Comparison of ENCODE assay signal across 20 cellular contexts in genomic region chrX:109643687-109644086, GRCh38. TPM values are rescaled to one million over a fixed set of nuclear protein-coding genes. Genes with fewer than 3 reads are reported as not detected.
DNase-seq lines count a peak whose midpoint lies in the region; ATAC-seq, FAIRE-seq and TF ChIP-seq lines count a peak whose summit lies in the region.
"Had no signal": no experiment of that assay in that cellular context is flagged by ENCODE, and none has a peak within 500 bp of the region (broad histone marks: within the 10 kb centered on the region; RNA-seq: fewer than 3 reads in every experiment).

No MANE protein-coding gene starts in this region.

- no peak overlapping the region for H3K9ac ChIP-seq in GM12878 (ENCODE audit: control insufficient read depth, insufficient read depth, low read length)

- FAIRE-seq in GM12878 (lab: Jason Lieb, UNC): no peak
- FAIRE-seq: A204.1, G401.6, GM18507, H54 had no signal

- TSS peak; percentile 29 for BruUV-seq in GM12878 (replicated peaks; lab: Mats Ljungman, UMichigan)

- WGBS in GM12878 (ENCODE audit: insufficient coverage, insufficient replicate concordance, low lambda C conversion rate, missing lambda C conversion rate): 0% methylated on average over 2 of the region's 2 CpGs

- H3K4me3 Mint-ChIP-seq in GM23338: no peak overlapping the region
- H3K4me3 Mint-ChIP-seq: CD4-positive, alpha-beta memory T cell had no signal

- no peak overlapping the region for H3K27ac Mint-ChIP-seq in GM23338
- H3K27ac Mint-ChIP-seq: CD4-positive, alpha-beta memory T cell; IgD-negative memory B cell had no signal

- DNase-seq in GM12864 (ENCODE audit: low read depth) (no peak), GM12878 (ENCODE audit: low read depth, low spot score) (no peak), dedifferentiated amniotic fluid mesenchymal stem cell (ENCODE audit: extremely low spot score) (no peak), HEK293T (ENCODE audit: extremely low spot score) (no peak), GM23338 (ENCODE audit: low spot score) (no peak)
- DNase-seq: BE2C; CD4-positive, alpha-beta memory T cell; DMS153; DMS79 treated with DMSO at 0.1 percent for 48 hours; EL; KG1 had no signal

- H3K4me3 ChIP-seq in GM12864 (ENCODE audit: low read depth, low read length): peak overlapping the region; percentile 29; the same call in 1 of the 2 replicates
- no peak overlapping the region for H3K4me3 ChIP-seq in GM12878
- no peak overlapping the region for H3K4me3 ChIP-seq in GM23338

- SMC1A ChIA-PET in GM12878 (lab: Charles Lee; ENCODE audit: uncharacterized antibody, unreplicated experiment): interaction anchor here (1.0 to 1.4 kb wide), 3 partner anchors 10 to 215 kb away, joined by 3 to 4 read pairs (median 3); no protein-coding TSS in a partner anchor

- 0 out of 2 replicates have a peak overlapping the region, but pooled peaks have one; percentile 30 for H3K4me2 ChIP-seq in GM12878 (ENCODE audit: control insufficient read depth, insufficient read depth)
- H3K4me2 ChIP-seq in GM23338: no peak overlapping the region

- TF ChIP-seq POLR2A in GM12878 (IDR thresholded peaks at IDR 0.05; ENCODE audit: low read depth, low read length): no peak

- H3K9me3 Mint-ChIP-seq in GM23338: peaks cover 5% of the 10 kb centered on the region
- H3K9me3 Mint-ChIP-seq: CD4-positive, alpha-beta memory T cell; IgD-negative memory B cell had no signal

- no peaks in the 10 kb centered on the region for H3K4me1 Mint-ChIP-seq in GM23338

- TF ChIP-seq CTCF in GM12864 (IDR thresholded peaks at IDR 0.05; ENCODE audit: low read depth, low read length, missing control alignments) (no peak), GM12878 (IDR thresholded peaks at IDR 0.05 in 2 of 3, conservative IDR thresholded peaks at IDR 0.05 in 1 of 3; ENCODE audit: control insufficient read depth in 2 of 3, extremely low read depth in 1 of 3, insufficient read depth in 1 of 3, low read depth in 3 of 3, low read length in 3 of 3) (no peak), GM23338 (conservative IDR thresholded peaks at IDR 0.05; ENCODE audit: low read depth in 2 of 2) (no peak)

- peak; percentile 64 for ATAC-seq in GM19351 (IDR thresholded peaks at IDR 0.05; ENCODE audit: unreplicated experiment)
- no peak for ATAC-seq in GM12878
- no peak for ATAC-seq in GM19023 (IDR thresholded peaks at IDR 0.05; ENCODE audit: unreplicated experiment)
- no peak for ATAC-seq in GM23338
- ATAC-seq: HCT116 had no signal

- RAD21 ChIA-PET in GM12878 (lab: Charles Lee; ENCODE audit: unreplicated experiment): no interaction called here

- H3F3A ChIP-seq in GM23338 (replicated peaks; ENCODE audit: low read depth): no peaks in the 10 kb centered on the region

- no peaks in the 10 kb centered on the region for H3K4me1 ChIP-seq in GM12878 (ENCODE audit: control insufficient read depth, insufficient read depth, low read length)
- no peaks in the 10 kb centered on the region for H3K4me1 ChIP-seq in GM23338 (ENCODE audit: insufficient read depth)
- H3K4me1 ChIP-seq: BE2C had no signal

- in situ Hi-C loops in GM12878 (cut with MboI): no loop called here

- CTCF ChIA-PET in GM12878 (lab: Yijun Ruan, JAX): interaction anchor here (0.9 to 1.8 kb wide), 4 partner anchors 9 to 213 kb away, joined by 3 to 13 read pairs (median 4); no protein-coding TSS in a partner anchor
- CTCF ChIA-PET in HEK293T (lab: Yijun Ruan, JAX): interaction anchor here (0.8 to 1.5 kb wide), 2 partner anchors 8 to 10 kb away, joined by 3 to 5 read pairs; no protein-coding TSS in a partner anchor

- H3K9me3 ChIP-seq in GM12878 (replicated peaks; ENCODE audit: control insufficient read depth, insufficient read depth, low read length): no peaks in the 10 kb centered on the region
- H3K9me3 ChIP-seq: BE2C had no signal

- no peaks in the 10 kb centered on the region for H3K9me2 ChIP-seq in GM23338 (ENCODE audit: insufficient read depth)

- H3K27me3 Mint-ChIP-seq in GM23338 (ENCODE audit: insufficient read depth, low read depth, poor library complexity): no peaks in the 10 kb centered on the region
- H3K27me3 Mint-ChIP-seq: CD4-positive, alpha-beta memory T cell; IgD-negative memory B cell had no signal

- H2AFZ ChIP-seq in GM12878 (ENCODE audit: control insufficient read depth, low read depth, low read length) (no peak overlapping the region), GM23338 (no peak overlapping the region)

- no peak for TF ChIP-seq RAD21 in GM12878 (IDR thresholded peaks at IDR 0.05; ENCODE audit: insufficient read depth, low read depth, low read length)

- POLR2A ChIA-PET in GM12878 (lab: Charles Lee) (no interaction called here), HEK293T (lab: Yijun Ruan, JAX) (no interaction called here)

- peaks cover 18% of the 10 kb centered on the region for H3K36me3 Mint-ChIP-seq in GM23338 (ENCODE audit: low read depth)

- H3K36me3 ChIP-seq in GM12878 (ENCODE audit: control insufficient read depth in 2 of 2, insufficient read depth in 2 of 2, low read length in 1 of 2): no peaks in the 10 kb centered on the region; a peak in 1 of 4 replicates
- H3K36me3 ChIP-seq in GM23338 (ENCODE audit: insufficient read depth): no peaks in the 10 kb centered on the region
- H3K36me3 ChIP-seq: BE2C had no signal

- H3K79me2 ChIP-seq in GM12878 (ENCODE audit: control insufficient read depth, insufficient read depth, low read length) (no peaks in the 10 kb centered on the region), GM23338 (replicated peaks; ENCODE audit: insufficient read depth) (no peaks in the 10 kb centered on the region)

- H3K27ac ChIP-seq in GM12878 (ENCODE audit: control insufficient read depth, insufficient read depth) (peak overlapping the region; percentile 6; the same call in 1 of the 2 replicates), GM23338 (ENCODE audit: low read depth) (no peak overlapping the region)
- H3K27ac ChIP-seq: C4-2B had no signal

- no peaks in the 10 kb centered on the region for H3K27me3 ChIP-seq in GM12878 (replicated peaks in 1 of 2; ENCODE audit: control insufficient read depth in 2 of 2, insufficient read depth in 2 of 2, low read length in 1 of 2)
- no peaks in the 10 kb centered on the region for H3K27me3 ChIP-seq in GM23338 (ENCODE audit: insufficient read depth)
- H3K27me3 ChIP-seq: BE2C had no signal

- intact Hi-C loops in GM12878 (cut with micrococcal nuclease; ENCODE audit: unreplicated experiment): no loop called here

- TF ChIP-seq EP300 in GM12878 (IDR thresholded peaks at IDR 0.05; ENCODE audit: borderline replicate concordance in 1 of 2, control insufficient read depth in 1 of 2, low read depth in 2 of 2, low read length in 2 of 2): no peak

- H4K20me1 ChIP-seq in GM12878 (ENCODE audit: control insufficient read depth, insufficient read depth) (no peaks in the 10 kb centered on the region), GM23338 (replicated peaks; ENCODE audit: insufficient read depth) (no peaks in the 10 kb centered on the region)

TF ChIP-seq in GM12878, 131 proteins besides CTCF, POLR2A, EP300 and RAD21 (continues in another document):
- TF ChIP-seq ATF7 (IDR thresholded peaks at IDR 0.05; ENCODE audit: low read depth): no peak
- no peak for TF ChIP-seq SUZ12 (IDR thresholded peaks at IDR 0.05; ENCODE audit: unreplicated experiment)
- no peak for TF ChIP-seq HDAC2 (IDR thresholded peaks at IDR 0.05)
- no peak for TF ChIP-seq RB1 (IDR thresholded peaks at IDR 0.05; ENCODE audit: borderline replicate concordance)
- no peak for TF ChIP-seq CREM (IDR thresholded peaks at IDR 0.05; ENCODE audit: low read depth)
- no peak for TF ChIP-seq PAX5 (IDR thresholded peaks at IDR 0.05; ENCODE audit: borderline replicate concordance, low read depth, low read length)

TF ChIP-seq in HEK293T, 16 proteins besides CTCF, POLR2A, EP300 and RAD21 (continues in another document):
- TF ChIP-seq CTBP1 (IDR thresholded peaks at IDR 0.05; ENCODE audit: borderline replicate concordance) (no peak), BHLHE40 (IDR thresholded peaks at IDR 0.05; ENCODE audit: borderline replicate concordance) (no peak), HDGF (IDR thresholded peaks at IDR 0.05; ENCODE audit: borderline replicate concordance) (no peak), ARNT (IDR thresholded peaks at IDR 0.05) (no peak), ELF4 (IDR thresholded peaks at IDR 0.05) (no peak), L3MBTL2 (conservative IDR thresholded peaks at IDR 0.05) (no peak), NFRKB (IDR thresholded peaks at IDR 0.05) (no peak), FOXM1 (IDR thresholded peaks at IDR 0.05; ENCODE audit: borderline replicate concordance) (no peak), SUZ12 (IDR thresholded peaks at IDR 0.05) (no peak), FOXA1 (IDR thresholded peaks at IDR 0.05) (no peak)

TF ChIP-seq in GM23338, 12 proteins besides CTCF, POLR2A, EP300 and RAD21:
- TF ChIP-seq JUNB (IDR thresholded peaks at IDR 0.05; ENCODE audit: unreplicated experiment) (no peak), NANOG (IDR thresholded peaks at IDR 0.05; ENCODE audit: borderline replicate concordance) (no peak)

RNA-seq across cellular contexts. Expression of gene KCNE5, which starts 18.7 kb away (rescaled TPM):
- total RNA-seq in GM12878 (2013; cell fraction: nucleolus; rRNA removed): 0.88 and 0.91 TPM in 2 replicates
- total RNA-seq in GM12878 (2014; rRNA removed): 0.40 and 0.71 TPM in 2 replicates
- 0.46 and 0.54 TPM in 2 replicates for total RNA-seq in GM12878 (2014; rRNA removed; fragmentation: Illumina TruSeq; extraction: Trizol)
- 0.35 and 0.46 TPM in 2 replicates for total RNA-seq in GM12878 (2021)
- polyA plus RNA-seq in GM12878 (2011; ENCODE audit: low read depth): not detected
- polyA plus RNA-seq in GM12878 (2011; rRNA removed): 0.19 and 0.29 TPM in 2 replicates
- polyA plus RNA-seq in GM12878 (2011; cell fraction: cytosol; rRNA removed): 0.12 and 0.30 TPM in 2 replicates
- 0.97 and 1.4 TPM in 2 replicates for polyA plus RNA-seq in GM12878 (2011; cell fraction: nucleus; rRNA removed)
- polyA plus RNA-seq in GM12878 (2012): 0.34 and 0.45 TPM in 2 replicates
- polyA plus RNA-seq in GM12878 (2014; fragmentation: Illumina TruSeq; extraction: Trizol): 0.22 TPM in 1 of 2 replicates, not detected in the other
- under 1 TPM; 0.08 to 0.40 TPM for polyA plus RNA-seq in GM12878 (2014; fragmentation: Nextera tagmentation; extraction: Ambion mirVana)
- 0.29 and 0.72 TPM in 2 replicates for polyA plus RNA-seq in GM12878 (2014; rRNA removed)
- under 1 TPM; 0.40 TPM for polyA plus RNA-seq in GM12878 (2016; fragmentation: Nextera tagmentation; extraction: Ambion mirVana)
- 0.44 and 0.57 TPM in 2 replicates for polyA minus RNA-seq in GM12878 (2011; rRNA and poly(A)+ RNA removed)
- not detected in 2 replicates for polyA minus RNA-seq in GM12878 (2011; cell fraction: cytosol; rRNA and poly(A)+ RNA removed)
- polyA minus RNA-seq in GM12878 (2011; cell fraction: nucleus; rRNA and poly(A)+ RNA removed): 1.3 and 2.8 TPM in 2 replicates
- total RNA-seq in GM23338 (2014; rRNA removed; shearing (Covaris generic)): 5.1 and 6.2 TPM in 2 replicates
- 4.0 and 4.1 TPM in 2 replicates for polyA plus RNA-seq in GM23338 (2016; fragmentation: Nextera tagmentation; extraction: Ambion mirVana)
- polyA plus RNA-seq: CD4-positive, alpha-beta memory T cell; IgD-negative memory B cell had no signal
